8 cellular contexts compared by ENCODE assay signal in genomic region chr2:160493227-160494028, GRCh38. TPM values are rescaled to one million over a fixed set of nuclear protein-coding genes. Genes with fewer than 3 reads are reported as not detected.
DNase-seq lines count a peak whose midpoint lies in the region; ATAC-seq, FAIRE-seq and TF ChIP-seq lines count a peak whose summit lies in the region.

TSS of gene RBMS1 (minus strand) at chr2:160493807. CDS start at chr2:160493363, 444 bp downstream.

- H4K5ac ChIP-seq in H1 (ENCODE audit: insufficient read length, low read depth, low read length) = peak within 1 kb of the TSS; percentile 86

- no peak for TF ChIP-seq CTCF in H1 (IDR thresholded peaks at IDR 0.05; ENCODE audit: control extremely low read depth in 1 of 3, insufficient read depth in 1 of 3, low read depth in 1 of 3, low read length in 3 of 3)

- TF ChIP-seq POLR2A in H1 (IDR thresholded peaks at IDR 0.05; ENCODE audit: control extremely low read depth in 1 of 2, low read depth in 2 of 2, low read length in 2 of 2) = no peak

- peak within 1 kb of the TSS; percentile 46; the same call in 1 of the 2 replicates for H2AFZ ChIP-seq in H1 (ENCODE audit: low read length)
- H2AFZ ChIP-seq in mesenchymal stem cell (ENCODE audit: low read depth, low read length) = peak within 1 kb of the TSS; percentile 42

- H3K4me3 ChIP-seq in H1 (ENCODE audit: extremely low read depth in 1 of 4, insufficient read depth in 2 of 4, low read depth in 3 of 4, low read length in 4 of 4) (peak within 1 kb of the TSS; percentile 76 to 99 (median 78)), mesenchymal stem cell (ENCODE audit: insufficient read depth in 1 of 2, low read depth in 1 of 2, low read length in 2 of 2) (peak within 1 kb of the TSS; percentile 97 to 99)

- peak; percentile 51 for ATAC-seq in GM21576 (IDR thresholded peaks at IDR 0.05; ENCODE audit: unreplicated experiment)

- H3K27me3 ChIP-seq in H1 (replicated peaks in 1 of 4; ENCODE audit: control insufficient read depth in 3 of 4, extremely low read depth in 1 of 4, insufficient read depth in 3 of 4, low read length in 3 of 4) = no peaks in the 10 kb centered on the region
- no peaks in the 10 kb centered on the region for H3K27me3 ChIP-seq in mesenchymal stem cell (ENCODE audit: control insufficient read depth in 1 of 2, insufficient read depth in 1 of 2, low read length in 2 of 2)

- H4K91ac ChIP-seq in H1 (replicated peaks; ENCODE audit: insufficient read length, low read length) (peak within 1 kb of the TSS; percentile 91), mesenchymal stem cell (ENCODE audit: low read length) (peak within 1 kb of the TSS; percentile 98)

- no peak for TF ChIP-seq EP300 in H1 (IDR thresholded peaks at IDR 0.05; ENCODE audit: borderline replicate concordance in 1 of 2, low read depth in 2 of 2, low read length in 2 of 2)

- TF ChIP-seq RAD21 in H1 (IDR thresholded peaks at IDR 0.05 in 1 of 2, conservative IDR thresholded peaks at IDR 0.05 in 1 of 2; ENCODE audit: low read depth in 2 of 2, low read length in 2 of 2) = peak in 1 of 2 experiments; percentile 3; a peak in 1 of 4 replicates

- H3K18ac ChIP-seq in H1 (ENCODE audit: extremely low read depth, low read length) (peak within 1 kb of the TSS; percentile 84; the same call in 1 of the 2 replicates), mesenchymal stem cell (ENCODE audit: low read depth in 1 of 2, low read length in 2 of 2) (peak within 1 kb of the TSS; percentile 99 to 100)

- POLR2A ChIA-PET in H1 (lab: Charles Lee; ENCODE audit: partially characterized antibody) = interaction anchor here (0.7 to 2.9 kb wide), 4 partner anchors 17 to 147 kb away, joined by 3 to 11 read pairs (median 4); no protein-coding TSS in a partner anchor

- DNase-seq in A172 (ENCODE audit: low spot score) (peak; percentile 68), NCI-H460 (ENCODE audit: extremely low read depth, low read depth) (peak; percentile 23), H1 (ENCODE audit: low read depth in 1 of 2, low spot score in 2 of 2) (peak in 1 of 2 experiments; percentile 78), mesenchymal stem cell (peak; percentile 65), NK-92 (lab: John Stamatoyannopoulos, UW; ENCODE audit: unreplicated experiment) (no peak)
- DNase-seq in activated CD8-positive, alpha-beta memory T cell treated with anti-CD3 and anti-CD28 coated beads for 24 hours = peak; percentile 82
- DNase-seq in stimulated activated CD8-positive, alpha-beta memory T cell treated with anti-CD3 and anti-CD28 coated beads, Interleukin-15, amount 100 ng/mL, for 4 hours (ENCODE audit: low read depth in 2 of 2) = peak; percentile 10 to 24

- WGBS in H1 (ENCODE audit: extremely low coverage in 1 of 2, insufficient coverage in 1 of 2, insufficient read length in 1 of 2, insufficient replicate concordance in 2 of 2, low coverage in 1 of 2, low lambda C conversion rate in 2 of 2, missing lambda C conversion rate in 1 of 2), 2 experiments = 1% methylated on average over 25 of the region's 66 CpGs; no CpG with 5 or more reads in 1 of the 2 experiments
- WGBS in mesenchymal stem cell = under 1% methylated on average over 41 of the region's 66 CpGs

- H2BK12ac ChIP-seq in H1 (ENCODE audit: low read depth, low read length) (peak within 1 kb of the TSS; percentile 72), mesenchymal stem cell (ENCODE audit: low read length in 2 of 2) (peak within 1 kb of the TSS; percentile 49 to 95)

- H3K56ac ChIP-seq in H1 (replicated peaks; ENCODE audit: insufficient read length, low read depth, low read length) = peak within 1 kb of the TSS; percentile 92

- H3K36me3 ChIP-seq in H1 (ENCODE audit: control insufficient read depth in 2 of 4, insufficient read depth in 4 of 4, low read length in 3 of 4) (no peaks in the 10 kb centered on the region; a peak in 1 of 8 replicates), mesenchymal stem cell (ENCODE audit: control insufficient read depth in 1 of 2, insufficient read depth in 2 of 2, low read depth in 1 of 2, low read length in 2 of 2) (no peaks in the 10 kb centered on the region)

- no peak within 1 kb of the TSS for H2AK5ac ChIP-seq in H1 (ENCODE audit: low read depth, low read length)
- no peak within 1 kb of the TSS for H2AK5ac ChIP-seq in mesenchymal stem cell (ENCODE audit: low read length, severe bottlenecking)

- H3K9ac ChIP-seq in H1 (replicated peaks in 1 of 4; ENCODE audit: extremely low read depth in 1 of 4, low read depth in 3 of 4, low read length in 3 of 4) = peak within 1 kb of the TSS; percentile 64 to 79 (median 75)
- H3K9ac ChIP-seq in mesenchymal stem cell (ENCODE audit: low read length) = peak within 1 kb of the TSS; percentile 99

- FAIRE-seq in H1 (lab: Jason Lieb, UNC) = no peak

- no peaks in the 10 kb centered on the region for H4K20me1 ChIP-seq in H1 (replicated peaks in 1 of 2; ENCODE audit: control insufficient read depth in 1 of 2, insufficient read depth in 2 of 2, low read length in 2 of 2)

- H3K79me2 ChIP-seq in H1 (ENCODE audit: control insufficient read depth in 1 of 2, insufficient read depth in 2 of 2, low read length in 2 of 2) = peaks cover 0 to 41% of the 10 kb centered on the region in 2 experiments; a peak in 3 of 4 replicates

- CTCF ChIA-PET in H1 (lab: Charles Lee; ENCODE audit: partially characterized antibody) = interaction anchor here (1.4 to 1.5 kb wide), 2 partner anchors 11 to 20 kb away, joined by 3 read pairs; no protein-coding TSS in a partner anchor

- peaks cover 7% of the 10 kb centered on the region for H3K23me2 ChIP-seq in H1 (ENCODE audit: low read depth, low read length)

- H3K4ac ChIP-seq in H1 (replicated peaks; ENCODE audit: insufficient read length, low read depth, low read length) (peak within 1 kb of the TSS; percentile 65), mesenchymal stem cell (ENCODE audit: low read depth in 1 of 2, low read length in 2 of 2) (peak within 1 kb of the TSS; percentile 98)

- H3K14ac ChIP-seq in H1 (ENCODE audit: insufficient read length) = no peak within 1 kb of the TSS
- H3K14ac ChIP-seq in mesenchymal stem cell (ENCODE audit: low read length in 2 of 2) = peak within 1 kb of the TSS; percentile 97 to 99

- H3K79me1 ChIP-seq in H1 (ENCODE audit: low read depth, low read length) = no peaks in the 10 kb centered on the region
- no peaks in the 10 kb centered on the region for H3K79me1 ChIP-seq in mesenchymal stem cell (replicated peaks; ENCODE audit: low read length, poor library complexity, severe bottlenecking)

- H2BK20ac ChIP-seq in H1 (ENCODE audit: low read length) = no peak within 1 kb of the TSS

- H2BK5ac ChIP-seq in H1 (ENCODE audit: low read depth, low read length) (peak within 1 kb of the TSS; percentile 85), mesenchymal stem cell (ENCODE audit: low read depth, low read length, poor library complexity, severe bottlenecking) (peak within 1 kb of the TSS; percentile 98)

- H3K9me3 ChIP-seq in H1 (ENCODE audit: insufficient read depth in 2 of 2, low read depth in 1 of 2, low read length in 1 of 2) = no peaks in the 10 kb centered on the region
- H3K9me3 ChIP-seq in mesenchymal stem cell (ENCODE audit: control insufficient read depth, low read length) = no peaks in the 10 kb centered on the region

- H2BK120ac ChIP-seq in H1 (replicated peaks; ENCODE audit: low read depth, low read length) (no peak within 1 kb of the TSS), mesenchymal stem cell (ENCODE audit: low read depth, low read length) (peak within 1 kb of the TSS; percentile 99)

- H4K8ac ChIP-seq in H1 (ENCODE audit: extremely low read depth, insufficient read depth, low read length) (peak within 1 kb of the TSS; percentile 93), mesenchymal stem cell (ENCODE audit: low read length) (peak within 1 kb of the TSS; percentile 96)

- H3K27ac ChIP-seq in H1 (ENCODE audit: low read depth, low read length) (peak within 1 kb of the TSS; percentile 69; the same call in 1 of the 2 replicates), mesenchymal stem cell (ENCODE audit: low read length, poor library complexity, severe bottlenecking) (peak within 1 kb of the TSS; percentile 93)

- H2BK15ac ChIP-seq in H1 (ENCODE audit: low read length) (peak within 1 kb of the TSS; percentile 65; the same call in 1 of the 2 replicates), mesenchymal stem cell (ENCODE audit: low read depth, poor library complexity, severe bottlenecking) (peak within 1 kb of the TSS; percentile 95)

- H3K23ac ChIP-seq in H1 (ENCODE audit: insufficient read length) (no peak within 1 kb of the TSS), mesenchymal stem cell (ENCODE audit: low read length in 2 of 2) (peak within 1 kb of the TSS in 1 of 2 experiments; percentile 99)

- peaks cover 0 to 7% (median 4%) of the 10 kb centered on the region in 4 experiments; a peak in 4 of 7 replicates for H3K4me1 ChIP-seq in H1 (replicated peaks in 1 of 4; ENCODE audit: control insufficient read depth in 3 of 4, insufficient read depth in 4 of 4, low read length in 3 of 4)
- no peaks in the 10 kb centered on the region for H3K4me1 ChIP-seq in mesenchymal stem cell (ENCODE audit: control insufficient read depth, insufficient read depth, low read depth, low read length)

- H3K4me2 ChIP-seq in H1 (ENCODE audit: insufficient read depth in 1 of 2, low read depth in 2 of 2, low read length in 2 of 2) (peak within 1 kb of the TSS; percentile 77 to 95), mesenchymal stem cell (ENCODE audit: low read length, poor library complexity, severe bottlenecking) (peak within 1 kb of the TSS; percentile 94)

TF ChIP-seq in H1, 55 proteins besides CTCF, POLR2A, EP300 and RAD21 (continues in another document):
- no peak for TF ChIP-seq HDAC2 (IDR thresholded peaks at IDR 0.05; ENCODE audit: borderline replicate concordance in 1 of 2, low read depth in 2 of 2, low read length in 2 of 2)
- TF ChIP-seq MAFK (IDR thresholded peaks at IDR 0.05; ENCODE audit: low read depth, low read length) = no peak
- peak; percentile 52 for TF ChIP-seq TAF7 (optimal IDR thresholded peaks at IDR 0.05; ENCODE audit: borderline replicate concordance, low read depth, low read length)
- TF ChIP-seq BCL11A (IDR thresholded peaks at IDR 0.05; ENCODE audit: low read depth in 2 of 2, low read length in 2 of 2) = no peak

RNA-seq across cellular contexts. Expression of gene RBMS1, which starts in this region (rescaled TPM):
- total RNA-seq in A172 (2014; rRNA removed; shearing (Covaris generic)) = 68.6 and 83.7 TPM in 2 replicates
- total RNA-seq in NCI-H460 (2014; rRNA removed; shearing (Covaris generic)) = 41.1 and 45.9 TPM in 2 replicates
- 31.9 and 54.3 TPM in 2 replicates for polyA plus RNA-seq in NCI-H460 (2014; cell fraction: nucleus; rRNA removed)
- total RNA-seq in H1 (2021; fragmentation: NEBNext Ultra II Directional; extraction: Animal tissue kit (Norgen Biotek cat#: 25700)) = 57.0 and 60.0 TPM in 2 replicates
- polyA plus RNA-seq in H1 (2011; rRNA removed) = 37.3 and 53.7 TPM in 2 replicates
- 44.9 TPM for polyA plus RNA-seq in H1 (2011; cell fraction: cytosol; rRNA removed)
- polyA plus RNA-seq in H1 (2011; cell fraction: nucleus; rRNA removed) = 79.2 TPM
- polyA plus RNA-seq in H1 (2012, experiment 1 of 2) = 37.4 to 53.8 TPM (median 42.8 TPM) in 4 replicates
- 5.5 TPM for polyA plus RNA-seq in H1 (2012, experiment 2 of 2)
- polyA plus RNA-seq in H1 (2013, experiment 1 of 2) = 103 TPM
- 90.3 TPM for polyA plus RNA-seq in H1 (2013, experiment 2 of 2)
- polyA minus RNA-seq in H1 (2011; rRNA and poly(A)+ RNA removed) = 87.8 and 88.3 TPM in 2 replicates
- polyA minus RNA-seq in H1 (2011; cell fraction: cytosol; rRNA and poly(A)+ RNA removed) = 42.3 TPM
- polyA minus RNA-seq in H1 (2011; cell fraction: nucleus; rRNA and poly(A)+ RNA removed) = 108 TPM
- polyA plus RNA-seq in mesenchymal stem cell (2013, experiment 1 of 2) = 159 TPM
- polyA plus RNA-seq in mesenchymal stem cell (2013, experiment 2 of 2) = 180 TPM
